In genomic region chr10:31515819-31516402, GRCh38 we compare ENCODE assay signal across 34 cellular contexts.
DNase-seq lines count a peak whose midpoint lies in the region; ATAC-seq and TF ChIP-seq lines count a peak whose summit lies in the region.
"Had no signal": no experiment of that assay in that cellular context is flagged by ENCODE, and none has a peak within 500 bp of the region (broad histone marks: within the 10 kb centered on the region; RNA-seq: fewer than 3 reads in every experiment).

No MANE protein-coding gene starts in this region.

- H3K9ac ChIP-seq in skeletal muscle satellite cell (ENCODE audit: low read depth, low read length) (no peak overlapping the region), endodermal cell (ENCODE audit: extremely low read depth, low read length, poor library complexity, severe bottlenecking) (no peak overlapping the region)

- CTCF ChIA-PET in activated CD8-positive, alpha-beta T cell treated with anti-CD3 and anti-CD28 coated beads for 36 hours (lab: Charles Lee) = interaction anchor here (1.2 to 1.9 kb wide), 2 partner anchors 66 to 254 kb away, joined by 3 to 6 read pairs; no protein-coding TSS in a partner anchor
- CTCF ChIA-PET in activated CD8-positive, alpha-beta T cell treated with anti-CD3 and anti-CD28 coated beads, Interleukin-2, amount 10 ng/mL, durations not matched to agents 7 days and 5 days (lab: Charles Lee) = interaction anchor here (1.2 kb wide), 1 partner anchor 9 kb away, joined by 4 read pairs; no protein-coding TSS in a partner anchor

- no peak for DNase-seq in activated CD8-positive, alpha-beta T cell treated with anti-CD3 and anti-CD28 coated beads for 36 hours
- DNase-seq in activated CD8-positive, alpha-beta T cell treated with anti-CD3 and anti-CD28 coated beads, Interleukin-2, amount 10 ng/mL, durations not matched to agents 7 days and 5 days = no peak
- DNase-seq in NCI-H526 (lab: John Stamatoyannopoulos, UW) = peak; percentile 11 to 64
- DNase-seq in epithelial cell of esophagus (ENCODE audit: low read depth) = peak; percentile 20
- no peak for DNase-seq in glomerular visceral epithelial cell (ENCODE audit: extremely low spot score)
- no peak for DNase-seq in endodermal cell
- DNase-seq in cortex of kidney (lab: John Stamatoyannopoulos, UW) = no peak
- DNase-seq: activated CD4-positive, alpha-beta T cell treated with anti-CD3 and anti-CD28 coated beads, Interleukin-2, amount 50 U/mL, for 48 hours; activated CD8-positive, alpha-beta memory T cell treated with anti-CD3 and anti-CD28 coated beads, Interleukin-2, amount 50 U/mL, for 48 hours; adrenal gland; CD4-positive, alpha-beta memory T cell; DMS 273 treated with DMSO at 0.1 percent for 48 hours; effector CD4-positive, alpha-beta T cell; hypothalamus; left ventricle myocardium inferior; NCI-H1105; NCI-H187 treated with DMSO at 0.1 percent for 48 hours; NCI-H2171 treated with DMSO at 0.1 percent for 48 hours; NCI-H524; SHP77 treated with DMSO at 0.1 percent for 48 hours; sigmoid colon; stimulated activated CD4-positive, alpha-beta T cell treated with anti-CD3 and anti-CD28 coated beads, Interleukin-15, amount 100 ng/mL, for 24 hours; stimulated activated naive CD4-positive, alpha-beta T cell; SW 1271; thyroid gland had no signal

- no peak for ATAC-seq in activated CD8-positive, alpha-beta T cell treated with anti-CD3 and anti-CD28 coated beads for 36 hours
- no peak for ATAC-seq in activated CD8-positive, alpha-beta T cell treated with anti-CD3 and anti-CD28 coated beads, Interleukin-2, amount 10 ng/mL, durations not matched to agents 7 days and 5 days
- ATAC-seq: A549, gastroesophageal sphincter, GM23338, WTC11 had no signal

- H3K4me3 ChIP-seq in epithelial cell of esophagus (ENCODE audit: low read length) (no peak overlapping the region), skeletal muscle satellite cell (ENCODE audit: low read length) (no peak overlapping the region), endodermal cell (ENCODE audit: low read length) (no peak overlapping the region)
- H3K4me3 ChIP-seq: A549, adrenal gland, gastroesophageal sphincter, GM23338, left ventricle myocardium inferior, sigmoid colon, thyroid gland had no signal

- H3K9me3 Mint-ChIP-seq in activated CD8-positive, alpha-beta T cell treated with anti-CD3 and anti-CD28 coated beads for 36 hours = no peaks in the 10 kb centered on the region
- no peaks in the 10 kb centered on the region for H3K9me3 Mint-ChIP-seq in activated CD8-positive, alpha-beta T cell treated with anti-CD3 and anti-CD28 coated beads, Interleukin-2, amount 10 ng/mL, durations not matched to agents 7 days and 5 days (ENCODE audit: insufficient read depth)
- no peaks in the 10 kb centered on the region for H3K9me3 Mint-ChIP-seq in endodermal cell
- H3K9me3 Mint-ChIP-seq: brain; CD4-positive, alpha-beta memory T cell; GM23338; IgD-negative memory B cell had no signal

- H3K9me3 ChIP-seq in skeletal muscle satellite cell (replicated peaks; ENCODE audit: low read length) (no peaks in the 10 kb centered on the region), endodermal cell (ENCODE audit: control insufficient read depth, low read length) (no peaks in the 10 kb centered on the region)
- H3K9me3 ChIP-seq: A549, adrenal gland, gastroesophageal sphincter, left ventricle myocardium inferior, neutrophil, sigmoid colon, thyroid gland had no signal

- no peaks in the 10 kb centered on the region for H3K27me3 Mint-ChIP-seq in activated CD8-positive, alpha-beta T cell treated with anti-CD3 and anti-CD28 coated beads for 36 hours
- no peaks in the 10 kb centered on the region for H3K27me3 Mint-ChIP-seq in activated CD8-positive, alpha-beta T cell treated with anti-CD3 and anti-CD28 coated beads, Interleukin-2, amount 10 ng/mL, durations not matched to agents 7 days and 5 days (ENCODE audit: low read depth)
- H3K27me3 Mint-ChIP-seq in endodermal cell (ENCODE audit: insufficient read depth) = no peaks in the 10 kb centered on the region
- H3K27me3 Mint-ChIP-seq: brain; CD4-positive, alpha-beta memory T cell; IgD-negative memory B cell; progenitor cell of endocrine pancreas had no signal

- TF ChIP-seq CTCF in activated CD8-positive, alpha-beta T cell treated with anti-CD3 and anti-CD28 coated beads for 36 hours (IDR thresholded peaks at IDR 0.05) = no peak
- TF ChIP-seq CTCF in epithelial cell of esophagus (IDR thresholded peaks at IDR 0.05; ENCODE audit: insufficient read depth, low read depth, low read length, missing control alignments) (no peak), endodermal cell (conservative IDR thresholded peaks at IDR 0.05) (no peak)

- peaks cover 16% of the 10 kb centered on the region for H3K4me1 Mint-ChIP-seq in activated CD8-positive, alpha-beta T cell treated with anti-CD3 and anti-CD28 coated beads for 36 hours (ENCODE audit: low read depth)
- H3K4me1 Mint-ChIP-seq in activated CD8-positive, alpha-beta T cell treated with anti-CD3 and anti-CD28 coated beads, Interleukin-2, amount 10 ng/mL, durations not matched to agents 7 days and 5 days (ENCODE audit: low read depth) = no peaks in the 10 kb centered on the region
- no peaks in the 10 kb centered on the region for H3K4me1 Mint-ChIP-seq in endodermal cell
- H3K4me1 Mint-ChIP-seq: CD4-positive, alpha-beta memory T cell; GM23338; WTC11 had no signal

- H3K36me3 Mint-ChIP-seq in activated CD8-positive, alpha-beta T cell treated with anti-CD3 and anti-CD28 coated beads for 36 hours (ENCODE audit: low read depth) = peaks cover 29% of the 10 kb centered on the region
- H3K36me3 Mint-ChIP-seq in activated CD8-positive, alpha-beta T cell treated with anti-CD3 and anti-CD28 coated beads, Interleukin-2, amount 10 ng/mL, durations not matched to agents 7 days and 5 days (ENCODE audit: low read depth) = peaks cover 32% of the 10 kb centered on the region
- no peaks in the 10 kb centered on the region for H3K36me3 Mint-ChIP-seq in endodermal cell (ENCODE audit: low read depth)
- H3K36me3 Mint-ChIP-seq: WTC11 had no signal

- intact Hi-C loops in activated CD8-positive, alpha-beta T cell treated with anti-CD3 and anti-CD28 coated beads for 36 hours (cut with micrococcal nuclease) = no loop called here

- H3K27me3 ChIP-seq in skeletal muscle satellite cell (ENCODE audit: control insufficient read depth, insufficient read depth, low read length) (no peaks in the 10 kb centered on the region), endodermal cell (ENCODE audit: control insufficient read depth, insufficient read depth, low read length, poor library complexity, severe bottlenecking) (no peaks in the 10 kb centered on the region)
- H3K27me3 ChIP-seq: adrenal gland, gastroesophageal sphincter, neutrophil, sigmoid colon, thyroid gland had no signal

- peak overlapping the region; percentile 20 for H3K4me2 ChIP-seq in skeletal muscle satellite cell (ENCODE audit: low read length)
- H3K4me2 ChIP-seq: A549, GM23338 had no signal

- H3K4me1 ChIP-seq in skeletal muscle satellite cell (ENCODE audit: control insufficient read depth, insufficient read depth, low read length) (peaks cover 13% of the 10 kb centered on the region), endodermal cell (ENCODE audit: control insufficient read depth, insufficient read depth, low read length) (no peaks in the 10 kb centered on the region)
- H3K4me1 ChIP-seq: A549 had no signal

- POLR2A ChIA-PET in activated CD8-positive, alpha-beta T cell treated with anti-CD3 and anti-CD28 coated beads for 36 hours (lab: Charles Lee) = no interaction called here
- POLR2A ChIA-PET in activated CD8-positive, alpha-beta T cell treated with anti-CD3 and anti-CD28 coated beads, Interleukin-2, amount 10 ng/mL, durations not matched to agents 7 days and 5 days (lab: Charles Lee) = no interaction called here

- H3K36me3 ChIP-seq in skeletal muscle satellite cell (ENCODE audit: insufficient read depth, low read length) (peaks cover 67% of the 10 kb centered on the region), endodermal cell (ENCODE audit: control insufficient read depth, insufficient read depth, low read length) (peaks cover 6% of the 10 kb centered on the region)

- H3K27ac ChIP-seq in endodermal cell (ENCODE audit: low read depth, low read length) = no peak overlapping the region
- H3K27ac ChIP-seq: A549, adrenal gland, gastroesophageal sphincter, left ventricle myocardium inferior, neutrophil, sigmoid colon, thyroid gland had no signal

- peak overlapping the region; percentile 62 for H3K27ac Mint-ChIP-seq in activated CD8-positive, alpha-beta T cell treated with anti-CD3 and anti-CD28 coated beads for 36 hours
- no peak overlapping the region for H3K27ac Mint-ChIP-seq in activated CD8-positive, alpha-beta T cell treated with anti-CD3 and anti-CD28 coated beads, Interleukin-2, amount 10 ng/mL, durations not matched to agents 7 days and 5 days
- H3K27ac Mint-ChIP-seq in endodermal cell = no peak overlapping the region
- H3K27ac Mint-ChIP-seq: CD4-positive, alpha-beta memory T cell; GM23338; IgD-negative memory B cell; progenitor cell of endocrine pancreas; WTC11 had no signal

- H3K4me3 Mint-ChIP-seq in activated CD8-positive, alpha-beta T cell treated with anti-CD3 and anti-CD28 coated beads for 36 hours = no peak overlapping the region
- no peak overlapping the region for H3K4me3 Mint-ChIP-seq in activated CD8-positive, alpha-beta T cell treated with anti-CD3 and anti-CD28 coated beads, Interleukin-2, amount 10 ng/mL, durations not matched to agents 7 days and 5 days
- no peak overlapping the region for H3K4me3 Mint-ChIP-seq in endodermal cell
- H3K4me3 Mint-ChIP-seq: brain; CD4-positive, alpha-beta memory T cell; GM23338; IgD-negative memory B cell; WTC11 had no signal

Comparison
In these comparisons a context has a peak if more than half of its experiments do, and no peak if none do; other contexts are left out.
1. DNase-seq: peak in NCI-H526 (2 of 2) and epithelial cell of esophagus (single experiment); none in activated CD8-positive, alpha-beta T cell treated with anti-CD3 and anti-CD28 coated beads for 36 hours (single experiment), activated CD8-positive, alpha-beta T cell treated with anti-CD3 and anti-CD28 coated beads, Interleukin-2, amount 10 ng/mL, durations not matched to agents 7 days and 5 days (single experiment), glomerular visceral epithelial cell (single experiment), endodermal cell (single experiment) and cortex of kidney (single experiment).